ENCODE assay signal across 8 cellular contexts in the genomic region with DNA sequence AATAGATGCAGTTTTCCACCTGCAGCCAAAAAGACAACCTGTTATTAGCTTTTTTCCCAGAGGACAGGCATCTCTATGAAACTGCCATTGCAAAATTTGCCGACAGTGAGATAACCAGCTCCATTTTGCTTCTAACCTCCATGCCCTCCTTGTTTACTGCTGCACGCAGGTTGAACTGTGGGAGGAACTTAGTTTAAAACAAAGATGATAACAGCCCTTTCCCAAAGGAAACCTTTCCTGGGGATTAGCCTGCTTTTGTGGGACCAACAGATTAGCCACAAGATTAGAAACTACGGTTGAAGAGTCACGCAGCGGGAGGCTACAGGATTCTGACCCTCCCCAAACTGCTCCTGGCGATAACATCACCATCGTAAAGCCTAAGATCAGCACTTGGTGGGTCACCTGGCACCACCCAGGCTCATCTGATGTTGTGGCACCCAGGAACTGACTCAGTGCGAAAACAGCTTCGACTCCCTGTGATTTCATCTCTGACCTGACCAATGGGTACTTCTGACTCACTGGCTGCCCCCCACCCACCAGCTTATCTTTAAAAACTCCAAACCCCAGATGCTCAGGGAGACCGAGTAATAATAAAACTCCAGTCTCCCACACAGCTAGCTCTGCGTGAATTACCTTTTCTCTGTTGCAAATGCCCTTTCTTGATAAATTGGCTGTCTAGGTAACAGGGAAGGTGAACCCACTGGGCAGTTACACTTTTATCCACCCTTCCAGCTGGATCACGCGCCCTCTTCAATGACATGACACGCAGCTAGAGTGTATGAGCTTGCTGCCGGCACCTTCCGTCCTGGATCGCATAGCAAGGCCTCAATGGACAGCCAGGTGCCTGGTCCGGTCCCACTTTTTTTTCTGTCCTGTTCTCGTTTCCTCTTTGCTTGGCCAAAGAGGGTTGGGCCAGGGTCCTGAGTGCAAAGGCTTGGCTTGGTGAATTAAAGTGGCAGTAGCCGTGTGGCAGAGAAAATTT. TPM values are rescaled to one million over a fixed set of nuclear protein-coding genes. Genes with fewer than 3 reads are reported as not detected.
DNase-seq lines count a peak whose midpoint lies in the region; ATAC-seq and TF ChIP-seq lines count a peak whose summit lies in the region.

No MANE protein-coding gene starts in this region.

- peaks cover 65% of the 10 kb centered on the region for H3K36me3 Mint-ChIP-seq in CD4-positive, alpha-beta T cell (ENCODE audit: low read depth)

- CTCF ChIA-PET in CD4-positive, alpha-beta T cell (lab: Charles Lee), result interaction anchor here (0.9 to 1.5 kb wide), 6 partner anchors 13 to 28 kb away, joined by 4 to 7 read pairs (median 5); a partner anchor contains a TSS

- no peaks in the 10 kb centered on the region for H3K9me3 Mint-ChIP-seq in CD4-positive, alpha-beta T cell

- POLR2A ChIA-PET in CD4-positive, alpha-beta T cell (lab: Charles Lee), result interaction anchor here (0.6 to 4.1 kb wide), 14 partner anchors 8 to 1684 kb away, joined by 3 to 51 read pairs (median 4); a partner anchor contains a TSS

- peak overlapping the region; percentile 93 for H3K9ac ChIP-seq in skeletal muscle satellite cell (ENCODE audit: low read depth, low read length)

- H3K36me3 ChIP-seq in KOPT-K1 (ENCODE audit: insufficient read depth, low read length) (peaks cover 56% of the 10 kb centered on the region), skeletal muscle satellite cell (ENCODE audit: insufficient read depth, low read length) (peaks cover 52% of the 10 kb centered on the region)

- peak overlapping the region; percentile 94 for H3K27ac Mint-ChIP-seq in CD4-positive, alpha-beta T cell

- no peaks in the 10 kb centered on the region for H3K27me3 ChIP-seq in CD4-positive, alpha-beta T cell (ENCODE audit: control insufficient read depth, insufficient read depth, low read length)
- H3K27me3 ChIP-seq in skeletal muscle satellite cell (ENCODE audit: control insufficient read depth, insufficient read depth, low read length), result no peaks in the 10 kb centered on the region

- H3K4me1 Mint-ChIP-seq in CD4-positive, alpha-beta T cell (ENCODE audit: low read depth), result peaks cover 41% of the 10 kb centered on the region

- no peaks in the 10 kb centered on the region for H3K27me3 Mint-ChIP-seq in CD4-positive, alpha-beta T cell

- intact Hi-C loops in CD4-positive, alpha-beta T cell (cut with DNase I, micrococcal nuclease), result loop anchor here (2.0 to 10.0 kb wide), 5 partner anchors 27 to 671 kb away; a partner anchor contains a TSS

- peak overlapping the region; percentile 93 for H3K4me3 ChIP-seq in skeletal muscle satellite cell (ENCODE audit: low read length)

- H3K9me3 ChIP-seq in CD4-positive, alpha-beta T cell (ENCODE audit: control insufficient read depth, low read length), result no peaks in the 10 kb centered on the region
- H3K9me3 ChIP-seq in KOPT-K1 (ENCODE audit: insufficient read depth, low read length, poor library complexity, severe bottlenecking), result no peaks in the 10 kb centered on the region
- H3K9me3 ChIP-seq in skeletal muscle satellite cell (replicated peaks; ENCODE audit: low read length), result no peaks in the 10 kb centered on the region

- no peak for TF ChIP-seq CTCF in CD4-positive, alpha-beta T cell (IDR thresholded peaks at IDR 0.05)

- H3K4me2 ChIP-seq in skeletal muscle satellite cell (ENCODE audit: low read length), result peak overlapping the region; percentile 95

- DNase-seq in CD4-positive, alpha-beta T cell, result peak in 5 of 10 experiments; percentile 31 to 54 (median 45)
- DNase-seq in activated T-cell treated with anti-CD3 and anti-CD28 coated beads for 48 hours (ENCODE audit: low read depth) (peak; percentile 74), glomerular visceral epithelial cell (ENCODE audit: extremely low spot score) (peak; percentile 90), CD1c-positive myeloid dendritic cell (ENCODE audit: extremely low spot score) (no peak), NCI-H2029 (lab: John Stamatoyannopoulos, UW) (no peak), pons (ENCODE audit: low spot score) (no peak)

- peaks cover 42% of the 10 kb centered on the region for H3K4me1 ChIP-seq in skeletal muscle satellite cell (ENCODE audit: control insufficient read depth, insufficient read depth, low read length)

- ATAC-seq in CD4-positive, alpha-beta T cell (ENCODE audit: poor library complexity), result peak; percentile 20

- peak overlapping the region; percentile 82 for H3K27ac ChIP-seq in CD4-positive, alpha-beta T cell (ENCODE audit: low read depth, low read length)
- H3K27ac ChIP-seq in KOPT-K1 (ENCODE audit: low read depth, low read length, poor library complexity, severe bottlenecking), result peak overlapping the region; percentile 74

- peak overlapping the region; percentile 93 for H3K4me3 Mint-ChIP-seq in CD4-positive, alpha-beta T cell

RNA-seq across cellular contexts. Expression of a gene that starts 27.2 kb away (rescaled TPM):
- 10 to 100 TPM; 21.8 TPM for total RNA-seq in CD4-positive, alpha-beta T cell
- 30.4 and 37.5 TPM in 2 replicates for total RNA-seq in skeletal muscle satellite cell (2012; rRNA removed)

RNA-seq across cellular contexts. Expression of a gene that starts 27.3 kb away (rescaled TPM):
- 1 to 10 TPM; 1.2 to 1.8 TPM for total RNA-seq in CD4-positive, alpha-beta T cell
- total RNA-seq in skeletal muscle satellite cell (2012; rRNA removed), result 2.2 and 5.3 TPM in 2 replicates

Comparison
In these comparisons a context has a peak if more than half of its experiments do, and no peak if none do; other contexts are left out.
1. DNase-seq: peak in activated T-cell treated with anti-CD3 and anti-CD28 coated beads for 48 hours (single experiment) and glomerular visceral epithelial cell (single experiment); none in CD1c-positive myeloid dendritic cell (single experiment), NCI-H2029 (single experiment) and pons (single experiment).